Comparison of ENCODE assay signal across 20 cellular contexts in the genomic region with DNA sequence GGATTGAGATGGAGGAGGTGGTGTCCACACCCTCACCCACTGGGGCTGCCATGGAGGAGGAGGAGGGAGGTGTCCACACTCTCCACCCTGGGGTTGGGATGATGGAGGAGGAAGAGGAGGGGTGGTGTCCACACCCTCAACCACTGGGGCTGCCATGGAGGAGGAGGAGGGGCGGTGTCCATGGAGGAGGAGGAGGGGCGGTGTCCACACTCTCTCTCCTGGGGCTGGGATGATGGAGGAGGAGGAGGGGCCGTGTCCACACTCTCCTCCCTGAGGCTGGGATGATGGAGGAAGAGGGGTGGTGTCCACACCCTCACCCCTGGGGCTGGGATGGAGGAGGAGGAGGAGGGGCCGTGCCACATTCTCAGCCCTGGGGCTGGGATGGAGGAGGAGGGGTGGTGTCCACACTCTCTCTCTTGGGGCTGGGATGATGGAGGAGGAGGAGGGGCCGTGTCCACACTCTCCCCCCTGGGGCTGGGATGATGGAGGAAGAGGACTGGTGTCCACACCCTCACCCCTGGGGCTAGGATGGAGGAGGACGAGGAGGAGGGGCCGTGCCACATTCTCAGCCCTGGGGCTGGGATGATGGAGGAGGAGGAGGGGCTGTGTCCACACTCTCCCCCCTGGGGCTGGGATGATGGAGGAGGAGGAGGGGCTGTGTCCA.
"Had no signal": no experiment of that assay in that cellular context is flagged by ENCODE, and none has a peak within 500 bp of the region (broad histone marks: within the 10 kb centered on the region; RNA-seq: fewer than 3 reads in every experiment).

No MANE protein-coding gene starts in this region.

- H3K36me3 ChIP-seq: left ventricle myocardium inferior, right lobe of liver, vagina, WERI-Rb-1 had no signal

- H3K79me2 ChIP-seq: parathyroid adenoma had no signal

- H3K36me3 Mint-ChIP-seq: activated CD8-positive, alpha-beta memory T cell treated with anti-CD3 and anti-CD28 coated beads, Interleukin-2, amount 10 ng/mL, durations not matched to agents 7 days and 5 days; activated naive CD8-positive, alpha-beta T cell treated with anti-CD3 and anti-CD28 coated beads for 36 hours had no signal

- DNase-seq: activated CD4-positive, alpha-beta T cell treated with anti-CD3 and anti-CD28 coated beads for 36 hours; activated CD4-positive, alpha-beta T cell treated with anti-CD3 and anti-CD28 coated beads, Interleukin-2, amount 50 U/mL, for 48 hours; activated CD8-positive, alpha-beta memory T cell treated with anti-CD3 and anti-CD28 coated beads, Interleukin-2, amount 10 ng/mL, durations not matched to agents 7 days and 5 days; activated naive CD4-positive, alpha-beta T cell; activated naive CD8-positive, alpha-beta T cell treated with anti-CD3 and anti-CD28 coated beads for 36 hours; body of pancreas; foreskin melanocyte; kidney glomerular epithelial cell; left ventricle myocardium inferior; mucosa of descending colon; naive thymus-derived CD4-positive, alpha-beta T cell; right lobe of liver; small intestine; stimulated activated CD4-positive, alpha-beta T cell treated with anti-CD3 and anti-CD28 coated beads, Interleukin-15, amount 100 ng/mL, for 24 hours; stimulated activated CD4-positive, alpha-beta T cell treated with anti-CD3 and anti-CD28 coated beads, Interleukin-2, amount 100 ng/mL, for 48 hours; WERI-Rb-1 had no signal

- ATAC-seq: activated CD4-positive, alpha-beta T cell treated with anti-CD3 and anti-CD28 coated beads for 36 hours; activated CD8-positive, alpha-beta memory T cell treated with anti-CD3 and anti-CD28 coated beads, Interleukin-2, amount 10 ng/mL, durations not matched to agents 7 days and 5 days; body of pancreas; mucosa of descending colon; naive thymus-derived CD4-positive, alpha-beta T cell; right lobe of liver had no signal

- H3K4me1 Mint-ChIP-seq: activated CD4-positive, alpha-beta T cell treated with anti-CD3 and anti-CD28 coated beads for 36 hours; activated CD8-positive, alpha-beta memory T cell treated with anti-CD3 and anti-CD28 coated beads, Interleukin-2, amount 10 ng/mL, durations not matched to agents 7 days and 5 days had no signal

- H3K9ac ChIP-seq: parathyroid adenoma had no signal

- FAIRE-seq: small intestine had no signal

- H3K4me1 ChIP-seq: body of pancreas, left ventricle myocardium inferior, parathyroid adenoma, right lobe of liver, vagina had no signal

- H3K27ac ChIP-seq: body of pancreas, epithelial cell of prostate, left ventricle myocardium inferior, parathyroid adenoma, right lobe of liver, vagina, WERI-Rb-1 had no signal

- H2AFZ ChIP-seq: parathyroid adenoma had no signal

- H3K27ac Mint-ChIP-seq: activated CD4-positive, alpha-beta T cell treated with anti-CD3 and anti-CD28 coated beads for 36 hours; activated CD8-positive, alpha-beta memory T cell treated with anti-CD3 and anti-CD28 coated beads, Interleukin-2, amount 10 ng/mL, durations not matched to agents 7 days and 5 days; activated naive CD8-positive, alpha-beta T cell treated with anti-CD3 and anti-CD28 coated beads for 36 hours; memory B cell had no signal

- H3K4me3 ChIP-seq: body of pancreas, left ventricle myocardium inferior, mucosa of descending colon, right lobe of liver, vagina had no signal

- H3K27me3 ChIP-seq: body of pancreas, right lobe of liver, vagina had no signal

- H3K9me3 ChIP-seq: right lobe of liver, vagina had no signal

- H3K4me3 Mint-ChIP-seq: activated CD4-positive, alpha-beta T cell treated with anti-CD3 and anti-CD28 coated beads for 36 hours; activated CD8-positive, alpha-beta memory T cell treated with anti-CD3 and anti-CD28 coated beads, Interleukin-2, amount 10 ng/mL, durations not matched to agents 7 days and 5 days; activated naive CD8-positive, alpha-beta T cell treated with anti-CD3 and anti-CD28 coated beads for 36 hours; memory B cell had no signal
